2 cellular contexts compared by ENCODE assay signal in genomic region chr16:30413116-30413806, GRCh38.
A peak's percentile ranks its signal among the peaks of the same experiment; 100 is the strongest.
TF ChIP-seq lines count a peak whose summit lies in the region.

No MANE protein-coding gene starts in this region.

TF ChIP-seq in GM12878, 131 proteins besides CTCF, POLR2A, EP300 and RAD21 (continues in another document):
- TF ChIP-seq, protein P1, sequence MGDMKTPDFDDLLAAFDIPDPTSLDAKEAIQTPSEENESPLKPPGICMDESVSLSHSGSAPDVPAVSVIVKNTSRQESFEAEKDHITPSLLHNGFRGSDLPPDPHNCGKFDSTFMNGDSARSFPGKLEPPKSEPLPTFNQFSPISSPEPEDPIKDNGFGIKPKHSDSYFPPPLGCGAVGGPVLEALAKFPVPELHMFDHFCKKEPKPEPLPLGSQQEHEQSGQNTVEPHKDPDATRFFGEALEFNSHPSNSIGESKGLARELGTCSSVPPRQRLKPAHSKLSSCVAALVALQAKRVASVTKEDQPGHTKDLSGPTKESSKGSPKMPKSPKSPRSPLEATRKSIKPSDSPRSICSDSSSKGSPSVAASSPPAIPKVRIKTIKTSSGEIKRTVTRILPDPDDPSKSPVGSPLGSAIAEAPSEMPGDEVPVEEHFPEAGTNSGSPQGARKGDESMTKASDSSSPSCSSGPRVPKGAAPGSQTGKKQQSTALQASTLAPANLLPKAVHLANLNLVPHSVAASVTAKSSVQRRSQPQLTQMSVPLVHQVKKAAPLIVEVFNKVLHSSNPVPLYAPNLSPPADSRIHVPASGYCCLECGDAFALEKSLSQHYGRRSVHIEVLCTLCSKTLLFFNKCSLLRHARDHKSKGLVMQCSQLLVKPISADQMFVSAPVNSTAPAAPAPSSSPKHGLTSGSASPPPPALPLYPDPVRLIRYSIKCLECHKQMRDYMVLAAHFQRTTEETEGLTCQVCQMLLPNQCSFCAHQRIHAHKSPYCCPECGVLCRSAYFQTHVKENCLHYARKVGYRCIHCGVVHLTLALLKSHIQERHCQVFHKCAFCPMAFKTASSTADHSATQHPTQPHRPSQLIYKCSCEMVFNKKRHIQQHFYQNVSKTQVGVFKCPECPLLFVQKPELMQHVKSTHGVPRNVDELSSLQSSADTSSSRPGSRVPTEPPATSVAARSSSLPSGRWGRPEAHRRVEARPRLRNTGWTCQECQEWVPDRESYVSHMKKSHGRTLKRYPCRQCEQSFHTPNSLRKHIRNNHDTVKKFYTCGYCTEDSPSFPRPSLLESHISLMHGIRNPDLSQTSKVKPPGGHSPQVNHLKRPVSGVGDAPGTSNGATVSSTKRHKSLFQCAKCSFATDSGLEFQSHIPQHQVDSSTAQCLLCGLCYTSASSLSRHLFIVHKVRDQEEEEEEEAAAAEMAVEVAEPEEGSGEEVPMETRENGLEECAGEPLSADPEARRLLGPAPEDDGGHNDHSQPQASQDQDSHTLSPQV (IDR thresholded peaks at IDR 0.05) = no peak
- TF ChIP-seq IRF5 (IDR thresholded peaks at IDR 0.05; ENCODE audit: borderline replicate concordance) (no peak), MYC (IDR thresholded peaks at IDR 0.05; ENCODE audit: insufficient read depth, insufficient read length, insufficient replicate concordance, low read length, severe bottlenecking) (no peak), SMAD1 (IDR thresholded peaks at IDR 0.05; ENCODE audit: low read depth, partially characterized antibody) (no peak), ELK1 (IDR thresholded peaks at IDR 0.05; ENCODE audit: low read depth, low read length) (no peak), ETV6 (conservative IDR thresholded peaks at IDR 0.05 in 1 of 2, IDR thresholded peaks at IDR 0.05 in 1 of 2; ENCODE audit: borderline replicate concordance in 1 of 2, low read depth in 1 of 2) (no peak), DPF2 (IDR thresholded peaks at IDR 0.05) (no peak), ZSCAN29 (IDR thresholded peaks at IDR 0.05) (no peak), HDAC2 (IDR thresholded peaks at IDR 0.05) (no peak), ZNF384 (IDR thresholded peaks at IDR 0.05; ENCODE audit: borderline replicate concordance, low read depth, low read length) (no peak), RAD51 (IDR thresholded peaks at IDR 0.05) (peak; percentile 26; the same call in 1 of the 2 replicates), NR2F1 (conservative IDR thresholded peaks at IDR 0.05) (no peak), LARP7 (IDR thresholded peaks at IDR 0.05) (no peak)
- TF ChIP-seq, protein P2, sequence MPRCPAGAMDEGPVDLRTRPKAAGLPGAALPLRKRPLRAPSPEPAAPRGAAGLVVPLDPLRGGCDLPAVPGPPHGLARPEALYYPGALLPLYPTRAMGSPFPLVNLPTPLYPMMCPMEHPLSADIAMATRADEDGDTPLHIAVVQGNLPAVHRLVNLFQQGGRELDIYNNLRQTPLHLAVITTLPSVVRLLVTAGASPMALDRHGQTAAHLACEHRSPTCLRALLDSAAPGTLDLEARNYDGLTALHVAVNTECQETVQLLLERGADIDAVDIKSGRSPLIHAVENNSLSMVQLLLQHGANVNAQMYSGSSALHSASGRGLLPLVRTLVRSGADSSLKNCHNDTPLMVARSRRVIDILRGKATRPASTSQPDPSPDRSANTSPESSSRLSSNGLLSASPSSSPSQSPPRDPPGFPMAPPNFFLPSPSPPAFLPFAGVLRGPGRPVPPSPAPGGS (IDR thresholded peaks at IDR 0.05; ENCODE audit: borderline replicate concordance, insufficient read depth, low read depth, low read length, poor library complexity, severe bottlenecking) = no peak

TF ChIP-seq in liver, 16 proteins besides CTCF, POLR2A, EP300 and RAD21:
- TF ChIP-seq FOXA1 (IDR thresholded peaks at IDR 0.05) (no peak), TAF1 (conservative IDR thresholded peaks at IDR 0.05) (no peak), JUND (IDR thresholded peaks at IDR 0.05) (no peak), NR2F2 (IDR thresholded peaks at IDR 0.05) (no peak), SP1 (IDR thresholded peaks at IDR 0.05) (no peak), FOXA2 (IDR thresholded peaks at IDR 0.05) (no peak), EGR1 (IDR thresholded peaks at IDR 0.05; ENCODE audit: low read depth in 2 of 2) (no peak), GABPA (IDR thresholded peaks at IDR 0.05 in 1 of 2, conservative IDR thresholded peaks at IDR 0.05 in 1 of 2) (no peak), HNF4A (conservative IDR thresholded peaks at IDR 0.05) (no peak)
- TF ChIP-seq, protein P3, sequence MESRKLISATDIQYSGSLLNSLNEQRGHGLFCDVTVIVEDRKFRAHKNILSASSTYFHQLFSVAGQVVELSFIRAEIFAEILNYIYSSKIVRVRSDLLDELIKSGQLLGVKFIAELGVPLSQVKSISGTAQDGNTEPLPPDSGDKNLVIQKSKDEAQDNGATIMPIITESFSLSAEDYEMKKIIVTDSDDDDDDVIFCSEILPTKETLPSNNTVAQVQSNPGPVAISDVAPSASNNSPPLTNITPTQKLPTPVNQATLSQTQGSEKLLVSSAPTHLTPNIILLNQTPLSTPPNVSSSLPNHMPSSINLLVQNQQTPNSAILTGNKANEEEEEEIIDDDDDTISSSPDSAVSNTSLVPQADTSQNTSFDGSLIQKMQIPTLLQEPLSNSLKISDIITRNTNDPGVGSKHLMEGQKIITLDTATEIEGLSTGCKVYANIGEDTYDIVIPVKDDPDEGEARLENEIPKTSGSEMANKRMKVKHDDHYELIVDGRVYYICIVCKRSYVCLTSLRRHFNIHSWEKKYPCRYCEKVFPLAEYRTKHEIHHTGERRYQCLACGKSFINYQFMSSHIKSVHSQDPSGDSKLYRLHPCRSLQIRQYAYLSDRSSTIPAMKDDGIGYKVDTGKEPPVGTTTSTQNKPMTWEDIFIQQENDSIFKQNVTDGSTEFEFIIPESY (IDR thresholded peaks at IDR 0.05) = no peak
- TF ChIP-seq, protein P4, sequence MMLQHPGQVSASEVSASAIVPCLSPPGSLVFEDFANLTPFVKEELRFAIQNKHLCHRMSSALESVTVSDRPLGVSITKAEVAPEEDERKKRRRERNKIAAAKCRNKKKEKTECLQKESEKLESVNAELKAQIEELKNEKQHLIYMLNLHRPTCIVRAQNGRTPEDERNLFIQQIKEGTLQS (IDR thresholded peaks at IDR 0.05) = no peak
- TF ChIP-seq, protein P5, sequence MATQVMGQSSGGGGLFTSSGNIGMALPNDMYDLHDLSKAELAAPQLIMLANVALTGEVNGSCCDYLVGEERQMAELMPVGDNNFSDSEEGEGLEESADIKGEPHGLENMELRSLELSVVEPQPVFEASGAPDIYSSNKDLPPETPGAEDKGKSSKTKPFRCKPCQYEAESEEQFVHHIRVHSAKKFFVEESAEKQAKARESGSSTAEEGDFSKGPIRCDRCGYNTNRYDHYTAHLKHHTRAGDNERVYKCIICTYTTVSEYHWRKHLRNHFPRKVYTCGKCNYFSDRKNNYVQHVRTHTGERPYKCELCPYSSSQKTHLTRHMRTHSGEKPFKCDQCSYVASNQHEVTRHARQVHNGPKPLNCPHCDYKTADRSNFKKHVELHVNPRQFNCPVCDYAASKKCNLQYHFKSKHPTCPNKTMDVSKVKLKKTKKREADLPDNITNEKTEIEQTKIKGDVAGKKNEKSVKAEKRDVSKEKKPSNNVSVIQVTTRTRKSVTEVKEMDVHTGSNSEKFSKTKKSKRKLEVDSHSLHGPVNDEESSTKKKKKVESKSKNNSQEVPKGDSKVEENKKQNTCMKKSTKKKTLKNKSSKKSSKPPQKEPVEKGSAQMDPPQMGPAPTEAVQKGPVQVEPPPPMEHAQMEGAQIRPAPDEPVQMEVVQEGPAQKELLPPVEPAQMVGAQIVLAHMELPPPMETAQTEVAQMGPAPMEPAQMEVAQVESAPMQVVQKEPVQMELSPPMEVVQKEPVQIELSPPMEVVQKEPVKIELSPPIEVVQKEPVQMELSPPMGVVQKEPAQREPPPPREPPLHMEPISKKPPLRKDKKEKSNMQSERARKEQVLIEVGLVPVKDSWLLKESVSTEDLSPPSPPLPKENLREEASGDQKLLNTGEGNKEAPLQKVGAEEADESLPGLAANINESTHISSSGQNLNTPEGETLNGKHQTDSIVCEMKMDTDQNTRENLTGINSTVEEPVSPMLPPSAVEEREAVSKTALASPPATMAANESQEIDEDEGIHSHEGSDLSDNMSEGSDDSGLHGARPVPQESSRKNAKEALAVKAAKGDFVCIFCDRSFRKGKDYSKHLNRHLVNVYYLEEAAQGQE (IDR thresholded peaks at IDR 0.05) = no peak
